Comparison of ENCODE assay signal across 10 cellular contexts in the genomic region with DNA sequence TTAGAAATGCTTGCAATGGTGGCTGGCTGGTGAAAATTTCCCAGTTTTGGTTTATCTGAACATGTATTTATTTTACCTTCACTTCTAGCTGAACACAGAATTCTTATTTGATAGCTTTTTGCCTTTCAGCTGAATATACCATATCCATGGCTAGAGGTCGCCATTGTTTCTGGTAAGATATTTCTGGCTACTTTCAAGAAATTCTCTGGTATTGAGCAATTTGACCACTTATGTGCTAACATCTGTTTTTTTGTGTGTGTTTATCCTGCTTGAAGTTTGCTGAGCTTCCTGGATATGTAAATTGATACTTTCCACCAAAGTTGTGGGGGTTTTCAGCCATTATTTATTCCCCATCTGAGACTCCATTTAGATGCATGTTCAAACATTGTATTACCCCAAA.
DNase-seq lines count a peak whose midpoint lies in the region; ATAC-seq and TF ChIP-seq lines count a peak whose summit lies in the region.
"Had no signal": no experiment of that assay in that cellular context is flagged by ENCODE, and none has a peak within 500 bp of the region (broad histone marks: within the 10 kb centered on the region; RNA-seq: fewer than 3 reads in every experiment).

No MANE protein-coding gene starts in this region.

- DNase-seq in CMK (ENCODE audit: low read depth) (peak; percentile 8), H4 (ENCODE audit: low spot score) (peak; percentile 86), SIG-M5 (lab: John Stamatoyannopoulos, UW) (peak; percentile 22), iPS-NIHi7 (ENCODE audit: extremely low spot score) (peak; percentile 12), NCI-H345 treated with DMSO at 0.1 percent for 48 hours (lab: John Stamatoyannopoulos, UW; ENCODE audit: unreplicated experiment) (no peak), WTC11 (ENCODE audit: low spot score) (no peak)
- DNase-seq in stimulated activated CD4-positive, alpha-beta T cell treated with anti-CD3 and anti-CD28 coated beads, Interleukin-2, amount 100 ng/mL, for 24 hours: no peak
- DNase-seq: pancreas, tibial artery had no signal

- ATAC-seq in HG03520 (IDR thresholded peaks at IDR 0.05; ENCODE audit: unreplicated experiment): no peak
- no peak for ATAC-seq in WTC11

- H3K27me3 Mint-ChIP-seq in WTC11 (ENCODE audit: low read depth): no peaks in the 10 kb centered on the region

- no peak overlapping the region for H3K4me3 Mint-ChIP-seq in WTC11

- H3K4me1 Mint-ChIP-seq in WTC11: peaks cover 29% of the 10 kb centered on the region

- no peak for TF ChIP-seq CTCF in WTC11 (IDR thresholded peaks at IDR 0.05)

- H3K27ac Mint-ChIP-seq in WTC11: no peak overlapping the region

- CTCF ChIA-PET in WTC11 (lab: Charles Lee): interaction anchor here (0.6 to 1.1 kb wide), 5 partner anchors 9 to 43 kb away, joined by 3 to 6 read pairs (median 3); no protein-coding TSS in a partner anchor

- POLR2A ChIA-PET in WTC11 (lab: Charles Lee): no interaction called here

- H3K36me3 Mint-ChIP-seq in WTC11: no peaks in the 10 kb centered on the region

- H3K9me3 Mint-ChIP-seq in WTC11: no peaks in the 10 kb centered on the region

TF ChIP-seq in WTC11, 78 proteins besides CTCF, POLR2A, EP300 and RAD21:
- no peak for TF ChIP-seq IRF2 (CRISPR knock-in tag; IDR thresholded peaks at IDR 0.05; ENCODE audit: borderline replicate concordance, low read depth)
- TF ChIP-seq CREM (CRISPR knock-in tag; IDR thresholded peaks at IDR 0.05): no peak
- no peak for TF ChIP-seq JUN (CRISPR knock-in tag; IDR thresholded peaks at IDR 0.05)
- no peak for TF ChIP-seq ZNF512 (CRISPR knock-in tag; IDR thresholded peaks at IDR 0.05; ENCODE audit: borderline replicate concordance)

Comparison
In these comparisons a context has a peak if more than half of its experiments do, and no peak if none do; other contexts are left out.
1. DNase-seq: peak in CMK (single experiment), H4 (single experiment), SIG-M5 (single experiment) and iPS-NIHi7 (single experiment); none in NCI-H345 treated with DMSO at 0.1 percent for 48 hours (single experiment), WTC11 (single experiment) and stimulated activated CD4-positive, alpha-beta T cell treated with anti-CD3 and anti-CD28 coated beads, Interleukin-2, amount 100 ng/mL, for 24 hours (0 of 2).